Comparison of ENCODE assay signal across 1 cellular context in the genomic region with DNA sequence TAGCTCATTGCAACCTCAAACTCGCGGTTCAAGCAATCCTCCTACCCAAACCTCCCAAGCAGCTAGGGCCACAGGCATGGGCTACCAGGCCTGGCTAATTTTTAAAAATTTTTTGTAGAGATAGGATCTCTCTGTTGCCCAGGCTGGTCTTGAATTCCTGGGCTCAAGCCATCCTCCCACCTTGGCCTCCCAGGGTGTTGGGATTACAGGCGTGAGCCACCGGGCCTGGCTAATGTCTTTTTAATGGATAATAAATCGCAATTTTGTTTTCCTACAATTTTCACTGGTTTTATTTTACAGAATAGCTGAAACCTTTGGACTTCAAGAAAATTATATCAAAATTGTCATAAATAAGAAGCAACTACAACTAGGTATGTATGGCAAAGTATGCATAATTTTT.
TF ChIP-seq lines count a peak whose summit lies in the region.

No MANE protein-coding gene starts in this region.

TF ChIP-seq in HepG2, 621 proteins besides CTCF, POLR2A, EP300 and RAD21:
- no peak for TF ChIP-seq ZNF33B (CRISPR knock-in tag; IDR thresholded peaks at IDR 0.05)
